ENCODE assay signal across 1 cellular context in genomic region chr2:79159030-79159429, GRCh38.
TF ChIP-seq lines count a peak whose summit lies in the region.

No MANE protein-coding gene starts in this region.

TF ChIP-seq in IMR-90, 13 proteins besides CTCF, POLR2A, EP300 and RAD21 (continued from another document):
- TF ChIP-seq CEBPB (IDR thresholded peaks at IDR 0.05; ENCODE audit: low read depth, low read length): 0 out of 2 replicates have a peak, but pooled peaks have one; percentile 11
